ENCODE assay signal across 8 cellular contexts in genomic region chr22:37566903-37567798, GRCh38. TPM values are rescaled to one million over a fixed set of nuclear protein-coding genes. Genes with fewer than 3 reads are reported as not detected.
DNase-seq lines count a peak whose midpoint lies in the region; ATAC-seq and TF ChIP-seq lines count a peak whose summit lies in the region.

No MANE protein-coding gene starts in this region.

- H3K4me3 ChIP-seq in Caco-2 (ENCODE audit: low read depth, low read length): no peak overlapping the region
- H3K4me3 ChIP-seq in left lung: no peak overlapping the region

- TF ChIP-seq CTCF in Caco-2 (IDR thresholded peaks at IDR 0.05; ENCODE audit: insufficient read depth in 1 of 2, low read depth in 1 of 2, low read length in 1 of 2, severe bottlenecking in 1 of 2, unreplicated experiment in 1 of 2): peak; percentile 90 to 93
- peak; percentile 95 to 98 for TF ChIP-seq CTCF in left lung (IDR thresholded peaks at IDR 0.05)

- H3K27me3 ChIP-seq in Caco-2 (replicated peaks; ENCODE audit: control insufficient read depth, insufficient read depth, low read length) (no peaks in the 10 kb centered on the region), left lung (peaks cover 0 to 24% of the 10 kb centered on the region in 2 donors)

- peak; percentile 63 for ATAC-seq in GM21723 (IDR thresholded peaks at IDR 0.05; ENCODE audit: unreplicated experiment)
- peak; percentile 93 for ATAC-seq in activated CD4-positive, alpha-beta T cell treated with anti-CD3 and anti-CD28 coated beads for 36 hours
- peak; percentile 72 for ATAC-seq in left lung
- ATAC-seq in GM19328 (IDR thresholded peaks at IDR 0.05; ENCODE audit: unreplicated experiment): no peak

- H3K9me3 ChIP-seq in Caco-2: no peaks in the 10 kb centered on the region
- no peaks in the 10 kb centered on the region for H3K9me3 ChIP-seq in left lung

- peaks cover 95% of the 10 kb centered on the region for H3K36me3 Mint-ChIP-seq in Caco-2 (ENCODE audit: insufficient read depth, unreplicated experiment)
- H3K36me3 Mint-ChIP-seq in activated CD4-positive, alpha-beta T cell treated with anti-CD3 and anti-CD28 coated beads for 36 hours (ENCODE audit: low read depth): no peaks in the 10 kb centered on the region

- H3K4me1 Mint-ChIP-seq in Caco-2 (ENCODE audit: low read depth, unreplicated experiment): peaks cover 33% of the 10 kb centered on the region
- peaks cover 23% of the 10 kb centered on the region for H3K4me1 Mint-ChIP-seq in activated CD4-positive, alpha-beta T cell treated with anti-CD3 and anti-CD28 coated beads for 36 hours

- POLR2A ChIA-PET in Caco-2 (lab: Charles Lee): interaction anchor here (0.6 kb wide), 1 partner anchor 25 kb away, joined by 3 read pairs; no protein-coding TSS in a partner anchor
- POLR2A ChIA-PET in activated CD4-positive, alpha-beta T cell treated with anti-CD3 and anti-CD28 coated beads for 36 hours (lab: Charles Lee): interaction anchor here (0.6 to 2.1 kb wide), 5 partner anchors 15 to 423 kb away, joined by 3 to 16 read pairs (median 3); no protein-coding TSS in a partner anchor

- DNase-seq in Caco-2 (peak; percentile 79 to 90), NCI-H2029 (lab: John Stamatoyannopoulos, UW) (peak; percentile 71), cerebellum (ENCODE audit: low spot score) (peak; percentile 84), left lung (peak; percentile 90 to 96)
- peak; percentile 96 for DNase-seq in activated CD4-positive, alpha-beta T cell treated with anti-CD3 and anti-CD28 coated beads for 36 hours
- DNase-seq in stimulated activated CD4-positive, alpha-beta T cell treated with anti-CD3 and anti-CD28 coated beads, TNF-alpha, amount 100 ng/mL, for 1 hour (ENCODE audit: low read depth in 3 of 3, low spot score in 1 of 3): peak; percentile 75 to 85 (median 81)

- CTCF ChIA-PET in Caco-2 (lab: Charles Lee): interaction anchor here (0.5 to 5.3 kb wide), 19 partner anchors 8 to 102 kb away, joined by 3 to 54 read pairs (median 5); partner anchors contain the start of genes GGA1 and LGALS2
- CTCF ChIA-PET in activated CD4-positive, alpha-beta T cell treated with anti-CD3 and anti-CD28 coated beads for 36 hours (lab: Charles Lee): interaction anchor here (0.6 to 10.2 kb wide), 46 partner anchors 8 to 732 kb away, joined by 3 to 302 read pairs (median 4); partner anchors contain the start of genes GGA1, LGALS2 and MFNG

- no peaks in the 10 kb centered on the region for H3K27me3 Mint-ChIP-seq in Caco-2 (ENCODE audit: insufficient read depth, unreplicated experiment)
- peaks cover 20% of the 10 kb centered on the region for H3K27me3 Mint-ChIP-seq in activated CD4-positive, alpha-beta T cell treated with anti-CD3 and anti-CD28 coated beads for 36 hours

- H3K27ac Mint-ChIP-seq in Caco-2 (ENCODE audit: unreplicated experiment): peak overlapping the region; percentile 48
- peak overlapping the region; percentile 87 for H3K27ac Mint-ChIP-seq in activated CD4-positive, alpha-beta T cell treated with anti-CD3 and anti-CD28 coated beads for 36 hours

- peak overlapping the region; percentile 16 for H3K4me3 Mint-ChIP-seq in Caco-2 (ENCODE audit: unreplicated experiment)
- peak overlapping the region; percentile 43 for H3K4me3 Mint-ChIP-seq in activated CD4-positive, alpha-beta T cell treated with anti-CD3 and anti-CD28 coated beads for 36 hours

- BruUV-seq in Caco-2 (replicated peaks; lab: Mats Ljungman, UMichigan): no TSS peak

- H3K9me3 Mint-ChIP-seq in Caco-2 (ENCODE audit: unreplicated experiment): no peaks in the 10 kb centered on the region
- no peaks in the 10 kb centered on the region for H3K9me3 Mint-ChIP-seq in activated CD4-positive, alpha-beta T cell treated with anti-CD3 and anti-CD28 coated beads for 36 hours (ENCODE audit: low read depth)

- H3K4me1 ChIP-seq in Caco-2: peaks cover 80% of the 10 kb centered on the region
- peaks cover 55 to 78% of the 10 kb centered on the region in 2 donors for H3K4me1 ChIP-seq in left lung

- intact Hi-C loops in Caco-2 (cut with micrococcal nuclease; ENCODE audit: unreplicated experiment) (loop anchor here (1.0 to 5.0 kb wide), 3 partner anchors 22 to 40 kb away; partner anchors contain the start of gene GGA1), left lung (cut with DNase I) (no loop called here)
- intact Hi-C loops in activated CD4-positive, alpha-beta T cell treated with anti-CD3 and anti-CD28 coated beads for 36 hours (cut with DNase I, micrococcal nuclease): loop anchor here (1.0 to 2.0 kb wide), 5 partner anchors 22 to 250 kb away; no protein-coding TSS in a partner anchor

- H3K27ac ChIP-seq in left lung: peak overlapping the region; percentile 57 to 67

- H3K36me3 ChIP-seq in Caco-2 (ENCODE audit: control insufficient read depth, insufficient read depth, low read length) (peaks cover 11% of the 10 kb centered on the region), left lung (peaks cover 0 to 32% of the 10 kb centered on the region in 2 donors)

RNA-seq across cellular contexts. Expression of gene CDC42EP1, which starts 6.9 kb away (rescaled TPM):
- total RNA-seq in Caco-2 (2022) (75.0 and 76.1 TPM in 2 replicates), cerebellum (2.6 TPM), left lung (10 to 100 TPM; 74.0 to 84.3 TPM)
- under 1 TPM; 0.83 to 0.87 TPM for total RNA-seq in activated CD4-positive, alpha-beta T cell treated with anti-CD3 and anti-CD28 coated beads for 36 hours

RNA-seq across cellular contexts. Expression of gene LGALS2, which starts 12.7 kb away (rescaled TPM):
- total RNA-seq in Caco-2 (2022): 33.2 and 35.2 TPM in 2 replicates
- not detected for total RNA-seq in activated CD4-positive, alpha-beta T cell treated with anti-CD3 and anti-CD28 coated beads for 36 hours
- total RNA-seq in cerebellum: not detected
- total RNA-seq in left lung: under 1 TPM in 1 of 2 donors, not detected in 1; 0.61 TPM

RNA-seq across cellular contexts. Expression of gene GGA1, which starts 41.5 kb away (rescaled TPM):
- total RNA-seq in Caco-2 (2022) (65.7 and 72.8 TPM in 2 replicates), cerebellum (39.1 TPM), left lung (10 to 100 TPM; 53.0 to 64.3 TPM)
- 10 to 100 TPM; 55.4 to 66.6 TPM for total RNA-seq in activated CD4-positive, alpha-beta T cell treated with anti-CD3 and anti-CD28 coated beads for 36 hours

RNA-seq across cellular contexts. Expression of gene CARD10, which starts 47.9 kb away (rescaled TPM):
- total RNA-seq in Caco-2 (2022) (26.5 and 31.7 TPM in 2 replicates), cerebellum (3.4 TPM), left lung (10 to 100 TPM; 10.3 to 13.6 TPM)
- not detected for total RNA-seq in activated CD4-positive, alpha-beta T cell treated with anti-CD3 and anti-CD28 coated beads for 36 hours

Comparison
In these comparisons a context has a peak if more than half of its experiments do, and no peak if none do; other contexts are left out.
1. RNA of gene CDC42EP1, which starts 6.9 kb away (total RNA-seq): 74.0 to 84.3 TPM in left lung and 75.0 to 76.1 TPM in Caco-2; 2.6 TPM in cerebellum (single experiment) and 0.83 to 0.87 TPM in activated CD4-positive, alpha-beta T cell treated with anti-CD3 and anti-CD28 coated beads for 36 hours; every median in the first group is over 10 times any median in the second.
2. RNA of gene LGALS2, which starts 12.7 kb away (total RNA-seq): 33.2 to 35.2 TPM in Caco-2; 0.61 TPM in left lung, not detected in activated CD4-positive, alpha-beta T cell treated with anti-CD3 and anti-CD28 coated beads for 36 hours and not detected in cerebellum (single experiment); every median in the first group is over 10 times any median in the second.
3. intact Hi-C loops: an anchor here in Caco-2 (1.0 to 5.0 kb wide) and activated CD4-positive, alpha-beta T cell treated with anti-CD3 and anti-CD28 coated beads for 36 hours (1.0 to 2.0 kb wide); none called in left lung.
4. Peak in every context shown above with its lines, with median percentiles within 50 percentile points of each other: DNase-seq.